8 cellular contexts compared by ENCODE assay signal in genomic region chr7:47574473-47575328, GRCh38. TPM values are rescaled to one million over a fixed set of nuclear protein-coding genes. Genes with fewer than 3 reads are reported as not detected.
DNase-seq lines count a peak whose midpoint lies in the region; ATAC-seq lines count a peak whose summit lies in the region.

No MANE protein-coding gene starts in this region.

- H3K4me1 ChIP-seq in muscle layer of duodenum (ENCODE audit: control insufficient read depth in 1 of 2, insufficient read depth in 2 of 2, low read length in 2 of 2), result peaks cover 64 to 72% of the 10 kb centered on the region in 2 donors

- no peaks in the 10 kb centered on the region for H3K36me3 Mint-ChIP-seq in activated naive CD4-positive, alpha-beta T cell treated with anti-CD3 and anti-CD28 coated beads, Interleukin-2, amount 10 ng/mL, durations not matched to agents 7 days and 5 days

- no peaks in the 10 kb centered on the region for H3K36me3 ChIP-seq in muscle layer of duodenum (ENCODE audit: control insufficient read depth in 1 of 2, insufficient read depth in 2 of 2, low read length in 2 of 2)

- CTCF ChIA-PET in activated naive CD4-positive, alpha-beta T cell treated with anti-CD3 and anti-CD28 coated beads, Interleukin-2, amount 10 ng/mL, durations not matched to agents 7 days and 5 days (lab: Charles Lee), result no interaction called here

- H3K9me3 Mint-ChIP-seq in activated naive CD4-positive, alpha-beta T cell treated with anti-CD3 and anti-CD28 coated beads, Interleukin-2, amount 10 ng/mL, durations not matched to agents 7 days and 5 days, result no peaks in the 10 kb centered on the region

- no peak overlapping the region for H3K4me3 ChIP-seq in muscle layer of duodenum (ENCODE audit: low read depth in 1 of 2, low read length in 2 of 2)

- no peaks in the 10 kb centered on the region for H3K9me3 ChIP-seq in muscle layer of duodenum (ENCODE audit: control insufficient read depth in 1 of 2, low read length in 2 of 2)

- no peaks in the 10 kb centered on the region for H3K27me3 ChIP-seq in muscle layer of duodenum (ENCODE audit: low read depth, low read length)

- H3K4me3 Mint-ChIP-seq in activated naive CD4-positive, alpha-beta T cell treated with anti-CD3 and anti-CD28 coated beads, Interleukin-2, amount 10 ng/mL, durations not matched to agents 7 days and 5 days, result no peak overlapping the region

- DNase-seq in SIG-M5 treated with dmso at 0.1 percent for 504 hours (lab: John Stamatoyannopoulos, UW; ENCODE audit: unreplicated experiment) (peak; percentile 93), mucosa of gallbladder (ENCODE audit: low spot score) (no peak), D341Med (ENCODE audit: low spot score) (no peak), NCI-H2227 treated with DMSO at 0.1 percent for 48 hours (lab: John Stamatoyannopoulos, UW) (no peak)
- DNase-seq in activated naive CD4-positive, alpha-beta T cell treated with anti-CD3 and anti-CD28 coated beads, Interleukin-2, amount 10 ng/mL, durations not matched to agents 7 days and 5 days, result no peak

- H3K27ac Mint-ChIP-seq in activated naive CD4-positive, alpha-beta T cell treated with anti-CD3 and anti-CD28 coated beads, Interleukin-2, amount 10 ng/mL, durations not matched to agents 7 days and 5 days, result no peak overlapping the region

- peaks cover 6% of the 10 kb centered on the region for H3K4me1 Mint-ChIP-seq in activated naive CD4-positive, alpha-beta T cell treated with anti-CD3 and anti-CD28 coated beads, Interleukin-2, amount 10 ng/mL, durations not matched to agents 7 days and 5 days

- H3K27me3 Mint-ChIP-seq in activated naive CD4-positive, alpha-beta T cell treated with anti-CD3 and anti-CD28 coated beads, Interleukin-2, amount 10 ng/mL, durations not matched to agents 7 days and 5 days, result peaks cover 37% of the 10 kb centered on the region

- peak overlapping the region; percentile 56 for H3K27ac ChIP-seq in muscle layer of duodenum (ENCODE audit: low read length)

- peak; percentile 84 for ATAC-seq in GM18907 (IDR thresholded peaks at IDR 0.05; ENCODE audit: unreplicated experiment)
- ATAC-seq in HG02970 (IDR thresholded peaks at IDR 0.05; ENCODE audit: low FRiP score, unreplicated experiment), result peak; percentile 63

RNA-seq across cellular contexts. Expression of gene TNS3, which starts 7.2 kb away (rescaled TPM):
- total RNA-seq in mucosa of gallbladder, result 97.2 TPM
